Comparison of ENCODE assay signal across 2 cellular contexts in genomic region chr9:136006169-136006568, GRCh38.
TF ChIP-seq lines count a peak whose summit lies in the region.

No MANE protein-coding gene starts in this region.

TF ChIP-seq in GM23338, 12 proteins besides CTCF, POLR2A, EP300 and RAD21:
- no peak for TF ChIP-seq EZH2 (IDR thresholded peaks at IDR 0.05; ENCODE audit: low read depth, unreplicated experiment)
- TF ChIP-seq STAT1 (IDR thresholded peaks at IDR 0.05; ENCODE audit: unreplicated experiment): no peak
- TF ChIP-seq ZNF462 (CRISPR knock-in tag; IDR thresholded peaks at IDR 0.05): no peak
- TF ChIP-seq POLR2AphosphoS5 (IDR thresholded peaks at IDR 0.05; ENCODE audit: low read depth): no peak
- no peak for TF ChIP-seq EZH2phosphoT487 (IDR thresholded peaks at IDR 0.05; ENCODE audit: unreplicated experiment)
- TF ChIP-seq CREB1 (CRISPR knock-in tag; IDR thresholded peaks at IDR 0.05; ENCODE audit: low read depth): no peak
- TF ChIP-seq, protein P1, sequence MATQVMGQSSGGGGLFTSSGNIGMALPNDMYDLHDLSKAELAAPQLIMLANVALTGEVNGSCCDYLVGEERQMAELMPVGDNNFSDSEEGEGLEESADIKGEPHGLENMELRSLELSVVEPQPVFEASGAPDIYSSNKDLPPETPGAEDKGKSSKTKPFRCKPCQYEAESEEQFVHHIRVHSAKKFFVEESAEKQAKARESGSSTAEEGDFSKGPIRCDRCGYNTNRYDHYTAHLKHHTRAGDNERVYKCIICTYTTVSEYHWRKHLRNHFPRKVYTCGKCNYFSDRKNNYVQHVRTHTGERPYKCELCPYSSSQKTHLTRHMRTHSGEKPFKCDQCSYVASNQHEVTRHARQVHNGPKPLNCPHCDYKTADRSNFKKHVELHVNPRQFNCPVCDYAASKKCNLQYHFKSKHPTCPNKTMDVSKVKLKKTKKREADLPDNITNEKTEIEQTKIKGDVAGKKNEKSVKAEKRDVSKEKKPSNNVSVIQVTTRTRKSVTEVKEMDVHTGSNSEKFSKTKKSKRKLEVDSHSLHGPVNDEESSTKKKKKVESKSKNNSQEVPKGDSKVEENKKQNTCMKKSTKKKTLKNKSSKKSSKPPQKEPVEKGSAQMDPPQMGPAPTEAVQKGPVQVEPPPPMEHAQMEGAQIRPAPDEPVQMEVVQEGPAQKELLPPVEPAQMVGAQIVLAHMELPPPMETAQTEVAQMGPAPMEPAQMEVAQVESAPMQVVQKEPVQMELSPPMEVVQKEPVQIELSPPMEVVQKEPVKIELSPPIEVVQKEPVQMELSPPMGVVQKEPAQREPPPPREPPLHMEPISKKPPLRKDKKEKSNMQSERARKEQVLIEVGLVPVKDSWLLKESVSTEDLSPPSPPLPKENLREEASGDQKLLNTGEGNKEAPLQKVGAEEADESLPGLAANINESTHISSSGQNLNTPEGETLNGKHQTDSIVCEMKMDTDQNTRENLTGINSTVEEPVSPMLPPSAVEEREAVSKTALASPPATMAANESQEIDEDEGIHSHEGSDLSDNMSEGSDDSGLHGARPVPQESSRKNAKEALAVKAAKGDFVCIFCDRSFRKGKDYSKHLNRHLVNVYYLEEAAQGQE (IDR thresholded peaks at IDR 0.05; ENCODE audit: unreplicated experiment): no peak
- no peak for TF ChIP-seq ZNF114 (CRISPR knock-in tag; IDR thresholded peaks at IDR 0.05)
- TF ChIP-seq NANOG (IDR thresholded peaks at IDR 0.05; ENCODE audit: borderline replicate concordance): no peak
- TF ChIP-seq ZNF331 (CRISPR knock-in tag; IDR thresholded peaks at IDR 0.05; ENCODE audit: low read depth): no peak
- no peak for TF ChIP-seq JUNB (IDR thresholded peaks at IDR 0.05; ENCODE audit: unreplicated experiment)
- TF ChIP-seq ETS1 (IDR thresholded peaks at IDR 0.05): no peak

TF ChIP-seq in H1, 55 proteins besides CTCF, POLR2A, EP300 and RAD21:
- TF ChIP-seq ASH2L (IDR thresholded peaks at IDR 0.05; ENCODE audit: low read length) (no peak), RXRA (IDR thresholded peaks at IDR 0.05; ENCODE audit: insufficient read depth, low read depth, low read length) (no peak), KDM1A (IDR thresholded peaks at IDR 0.05; ENCODE audit: borderline replicate concordance, low read length) (no peak), EZH2 (IDR thresholded peaks at IDR 0.05; ENCODE audit: low read depth, low read length, severe bottlenecking) (no peak), RFX5 (IDR thresholded peaks at IDR 0.05; ENCODE audit: borderline replicate concordance, low read depth, low read length) (no peak), ATF2 (IDR thresholded peaks at IDR 0.05; ENCODE audit: low read length) (no peak), BCL11A (IDR thresholded peaks at IDR 0.05; ENCODE audit: low read depth in 2 of 2, low read length in 2 of 2) (no peak)
